Comparison of ENCODE assay signal across 1 cellular context in the genomic region with DNA sequence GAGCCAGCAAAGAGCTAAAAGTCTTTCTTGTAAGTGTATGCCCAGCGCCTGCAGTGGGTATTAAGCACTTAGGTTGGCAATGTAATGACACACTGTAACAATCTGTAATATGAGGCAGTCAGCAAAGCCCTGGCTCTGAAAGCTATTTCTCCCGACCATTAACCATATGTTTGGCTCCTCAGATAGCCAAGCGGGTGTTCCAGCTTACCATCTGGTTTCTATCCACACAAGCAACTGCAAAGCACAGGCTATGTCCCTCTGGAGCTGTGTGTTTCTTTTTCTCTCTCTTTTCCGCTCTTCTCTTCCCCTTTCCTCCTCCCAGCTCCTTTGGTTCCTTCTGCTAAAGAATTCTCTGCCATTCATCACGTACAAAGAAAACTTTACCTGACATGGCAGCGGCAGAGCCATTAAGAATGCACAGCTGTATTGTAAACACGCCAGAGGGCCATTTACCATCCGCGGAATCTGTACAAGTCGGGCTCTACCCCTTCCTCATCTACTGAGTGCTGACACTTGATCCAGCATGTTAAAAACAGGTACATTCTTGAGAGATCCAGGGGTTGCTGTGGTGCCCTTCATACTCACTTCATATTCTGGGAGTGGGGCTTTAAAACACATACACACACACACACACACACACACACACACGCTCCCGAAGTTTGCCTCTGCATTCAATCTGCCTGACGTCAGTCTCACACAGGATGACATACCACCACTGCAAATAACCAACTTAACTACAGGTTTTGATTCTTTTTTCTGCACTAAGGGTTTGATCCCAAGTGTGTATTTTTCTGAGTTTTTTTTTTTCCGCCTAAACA.
TF ChIP-seq lines count a peak whose summit lies in the region.

No MANE protein-coding gene starts in this region.

TF ChIP-seq in SK-N-SH, 30 proteins besides CTCF, POLR2A, EP300 and RAD21 (continued from another document):
- TF ChIP-seq POLR2AphosphoS5 (IDR thresholded peaks at IDR 0.05; ENCODE audit: low read depth, low read length) (peak; percentile 76; the same call in 1 of the 2 replicates), FOSL2 (IDR thresholded peaks at IDR 0.05; ENCODE audit: borderline replicate concordance, low read depth) (peak; percentile 44; the same call in 1 of the 2 replicates), NFIC (IDR thresholded peaks at IDR 0.05; ENCODE audit: borderline replicate concordance) (peak; percentile 85), NRF1 (IDR thresholded peaks at IDR 0.05; ENCODE audit: low read depth, low read length) (no peak), RCOR1 (IDR thresholded peaks at IDR 0.05; ENCODE audit: low read length) (peak; percentile 84), CHD2 (IDR thresholded peaks at IDR 0.05; ENCODE audit: low read length, partially characterized antibody) (peak; percentile 59), SMC3 (IDR thresholded peaks at IDR 0.05; ENCODE audit: low read depth, low read length) (no peak), TEAD4 (IDR thresholded peaks at IDR 0.05; ENCODE audit: borderline replicate concordance, insufficient read depth) (no peak), MEF2A (IDR thresholded peaks at IDR 0.05; ENCODE audit: borderline replicate concordance, low read depth) (0 out of 2 replicates have a peak, but pooled peaks have one; percentile 28)
- TF ChIP-seq, protein P1, sequence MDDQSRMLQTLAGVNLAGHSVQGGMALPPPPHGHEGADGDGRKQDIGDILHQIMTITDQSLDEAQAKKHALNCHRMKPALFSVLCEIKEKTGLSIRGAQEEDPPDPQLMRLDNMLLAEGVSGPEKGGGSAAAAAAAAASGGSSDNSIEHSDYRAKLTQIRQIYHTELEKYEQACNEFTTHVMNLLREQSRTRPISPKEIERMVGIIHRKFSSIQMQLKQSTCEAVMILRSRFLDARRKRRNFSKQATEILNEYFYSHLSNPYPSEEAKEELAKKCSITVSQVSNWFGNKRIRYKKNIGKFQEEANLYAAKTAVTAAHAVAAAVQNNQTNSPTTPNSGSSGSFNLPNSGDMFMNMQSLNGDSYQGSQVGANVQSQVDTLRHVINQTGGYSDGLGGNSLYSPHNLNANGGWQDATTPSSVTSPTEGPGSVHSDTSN (IDR thresholded peaks at IDR 0.05), result peak; percentile 87
- TF ChIP-seq, protein P2, sequence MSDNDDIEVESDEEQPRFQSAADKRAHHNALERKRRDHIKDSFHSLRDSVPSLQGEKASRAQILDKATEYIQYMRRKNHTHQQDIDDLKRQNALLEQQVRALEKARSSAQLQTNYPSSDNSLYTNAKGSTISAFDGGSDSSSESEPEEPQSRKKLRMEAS (IDR thresholded peaks at IDR 0.05; ENCODE audit: low read depth), result peak; percentile 46; the same call in 1 of the 2 replicates
